Comparison of ENCODE assay signal across 1 cellular context in the genomic region with DNA sequence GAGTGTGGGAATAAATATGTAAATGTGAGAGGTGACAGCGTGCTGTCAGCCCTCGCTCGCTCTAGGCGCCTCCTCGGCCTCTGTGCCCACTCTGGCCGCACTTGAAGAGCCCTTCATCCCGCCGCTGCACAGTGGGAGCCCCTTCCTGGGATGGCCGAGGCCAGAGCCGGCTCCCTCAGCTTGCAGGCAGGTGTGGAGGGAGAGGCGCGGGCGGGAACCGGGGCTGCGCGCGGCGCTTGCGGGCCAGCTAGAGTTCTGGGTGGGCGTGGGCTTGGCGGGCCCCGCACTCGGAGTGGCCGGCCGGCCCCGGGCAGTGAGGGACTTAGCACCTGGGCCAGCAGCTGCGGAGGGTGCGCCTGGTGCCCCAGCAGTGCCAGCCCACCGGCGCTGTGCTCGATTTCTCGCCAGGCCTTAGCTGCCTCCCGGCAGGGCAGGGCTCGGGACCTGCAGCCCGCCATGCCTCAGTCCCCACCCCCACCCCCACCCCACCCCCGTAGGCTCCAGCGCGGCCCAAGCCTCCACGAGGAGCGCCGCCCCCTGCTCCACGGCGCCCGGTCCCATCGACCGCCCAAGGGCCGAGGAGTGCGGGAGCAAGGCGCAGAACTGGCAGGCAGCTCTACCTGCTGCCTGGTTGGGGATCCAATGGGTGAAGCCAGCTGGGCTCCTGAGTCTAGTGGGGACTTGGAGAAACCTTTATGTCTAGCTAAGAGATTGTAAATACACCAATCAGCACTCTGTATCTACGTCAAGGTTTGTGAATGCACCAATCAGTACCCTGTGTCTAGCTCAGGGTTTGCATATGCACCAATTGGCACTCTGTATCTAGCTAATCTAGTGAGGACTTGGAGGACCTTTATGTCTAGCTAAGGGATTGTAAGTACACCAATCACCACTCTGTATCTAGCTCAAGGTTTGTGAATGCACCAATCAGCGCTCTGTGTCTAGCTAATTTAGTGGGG.
TF ChIP-seq lines count a peak whose summit lies in the region.

No MANE protein-coding gene starts in this region.

TF ChIP-seq in SK-N-SH, 30 proteins besides CTCF, POLR2A, EP300 and RAD21:
- TF ChIP-seq RFX5 (IDR thresholded peaks at IDR 0.05; ENCODE audit: low read length): peak; percentile 59; the same call in 1 of the 2 replicates
